In the genomic region with DNA sequence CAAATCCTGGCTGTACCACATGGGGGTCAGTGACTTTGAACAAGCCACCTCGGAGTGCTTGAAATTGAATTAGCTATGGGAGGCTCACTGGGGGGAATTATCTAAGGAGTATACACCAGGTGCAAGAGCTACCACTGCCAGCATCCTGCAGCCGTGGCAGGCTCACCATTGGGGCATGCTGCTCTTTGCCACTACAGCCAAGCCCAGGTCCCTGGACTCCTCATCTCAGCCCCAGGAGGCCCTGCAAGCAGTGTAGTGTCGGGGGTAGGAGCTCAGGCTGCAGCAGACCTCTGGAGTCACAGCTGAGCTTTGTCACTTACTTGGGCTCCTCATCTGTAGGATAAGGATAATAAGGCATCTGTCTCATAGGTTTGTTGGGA, we compare ENCODE assay signal across 1 cellular context.
TF ChIP-seq lines count a peak whose summit lies in the region.

No MANE protein-coding gene starts in this region.

TF ChIP-seq in H1, 55 proteins besides CTCF, POLR2A, EP300 and RAD21:
- no peak for TF ChIP-seq YY1 (IDR thresholded peaks at IDR 0.05; ENCODE audit: low read depth, low read length)
- no peak for TF ChIP-seq BACH1 (IDR thresholded peaks at IDR 0.05; ENCODE audit: low read length)
- no peak for TF ChIP-seq SIN3A (conservative IDR thresholded peaks at IDR 0.05 in 1 of 2, IDR thresholded peaks at IDR 0.05 in 1 of 2; ENCODE audit: low read depth in 1 of 2, low read length in 2 of 2)
- TF ChIP-seq SIRT6 (IDR thresholded peaks at IDR 0.05; ENCODE audit: low read length): no peak
- no peak for TF ChIP-seq MAX (IDR thresholded peaks at IDR 0.05)
- no peak for TF ChIP-seq KDM4A (IDR thresholded peaks at IDR 0.05; ENCODE audit: low read depth, low read length, severe bottlenecking)
- TF ChIP-seq KDM5A (IDR thresholded peaks at IDR 0.05; ENCODE audit: low read length): no peak
- TF ChIP-seq NRF1 (IDR thresholded peaks at IDR 0.05; ENCODE audit: low read depth, low read length): no peak
- no peak for TF ChIP-seq TAF7 (optimal IDR thresholded peaks at IDR 0.05; ENCODE audit: borderline replicate concordance, low read depth, low read length)
- TF ChIP-seq CBX5 (IDR thresholded peaks at IDR 0.05; ENCODE audit: low read depth, low read length): no peak
- TF ChIP-seq PHF8 (conservative IDR thresholded peaks at IDR 0.05; ENCODE audit: low read depth, low read length): no peak
- no peak for TF ChIP-seq BCL11A (IDR thresholded peaks at IDR 0.05; ENCODE audit: low read depth in 2 of 2, low read length in 2 of 2)
- no peak for TF ChIP-seq SP2 (IDR thresholded peaks at IDR 0.05; ENCODE audit: low read length)
- no peak for TF ChIP-seq SUZ12 (IDR thresholded peaks at IDR 0.05; ENCODE audit: low read length)
- no peak for TF ChIP-seq TEAD4 (IDR thresholded peaks at IDR 0.05; ENCODE audit: low read depth, low read length)
- no peak for TF ChIP-seq CTBP2 (IDR thresholded peaks at IDR 0.05; ENCODE audit: borderline replicate concordance, insufficient read depth, insufficient read length, low read length)
- TF ChIP-seq CBX8 (IDR thresholded peaks at IDR 0.05; ENCODE audit: borderline replicate concordance, low read depth, low read length): no peak
- TF ChIP-seq TCF12 (IDR thresholded peaks at IDR 0.05; ENCODE audit: low read depth, low read length): no peak
- no peak for TF ChIP-seq BRCA1 (IDR thresholded peaks at IDR 0.05; ENCODE audit: low read depth, low read length)
TF ChIP-seq in H1: peak in this region for 0.
